Comparison of ENCODE assay signal across 19 cellular contexts in the genomic region with DNA sequence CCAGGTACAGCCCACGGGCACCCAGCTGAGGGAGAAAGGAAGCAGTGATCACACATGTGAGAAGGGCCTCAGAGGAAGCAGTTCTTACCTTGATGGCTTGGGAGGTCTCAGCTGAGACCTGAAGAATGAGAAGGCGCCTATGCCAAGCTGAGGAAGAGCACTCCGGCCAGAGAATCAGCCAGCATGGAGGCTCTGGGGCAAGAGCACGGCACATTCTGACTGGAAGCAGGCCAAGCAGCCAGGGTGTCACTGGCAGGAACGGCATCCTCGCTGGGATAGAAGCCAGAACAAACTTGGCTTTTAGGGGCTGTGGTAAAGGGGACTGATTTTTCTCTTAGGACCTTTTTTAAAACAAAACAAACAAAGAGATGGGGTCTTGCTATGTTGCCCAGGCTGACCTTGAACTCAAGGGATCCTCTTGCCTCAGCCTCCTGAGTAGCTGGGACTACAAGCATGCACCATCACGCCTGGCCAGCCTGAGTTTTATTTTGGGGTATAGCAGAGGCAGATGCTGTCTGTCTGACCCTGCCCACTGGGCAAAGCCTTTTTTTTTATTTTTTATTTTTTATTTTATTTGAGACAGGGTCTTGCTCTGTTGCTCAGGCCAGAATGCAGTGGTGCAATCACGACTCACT. TPM values are rescaled to one million over a fixed set of nuclear protein-coding genes. Genes with fewer than 3 reads are reported as not detected.
DNase-seq lines count a peak whose midpoint lies in the region; ATAC-seq and TF ChIP-seq lines count a peak whose summit lies in the region.
"Had no signal": no experiment of that assay in that cellular context is flagged by ENCODE, and none has a peak within 500 bp of the region (broad histone marks: within the 10 kb centered on the region; RNA-seq: fewer than 3 reads in every experiment).

No MANE protein-coding gene starts in this region.

- ATAC-seq in GM23338 = no peak
- ATAC-seq in HG03039 (IDR thresholded peaks at IDR 0.05; ENCODE audit: unreplicated experiment) = no peak
- ATAC-seq in GM21825 (IDR thresholded peaks at IDR 0.05; ENCODE audit: unreplicated experiment) = no peak
- no peak for ATAC-seq in HG03139 (IDR thresholded peaks at IDR 0.05; ENCODE audit: unreplicated experiment)
- ATAC-seq: CD8-positive, alpha-beta T cell; naive thymus-derived CD4-positive, alpha-beta T cell had no signal

- H3K27me3 Mint-ChIP-seq in GM23338 (ENCODE audit: insufficient read depth, low read depth, poor library complexity) = peaks cover 4% of the 10 kb centered on the region
- H3K27me3 Mint-ChIP-seq: activated CD4-positive, alpha-beta T cell treated with anti-CD3 and anti-CD28 coated beads, Interleukin-2, amount 10 ng/mL, durations not matched to agents 7 days and 5 days; naive thymus-derived CD4-positive, alpha-beta T cell had no signal

- no peaks in the 10 kb centered on the region for H3K27me3 ChIP-seq in GM23338 (ENCODE audit: insufficient read depth)

- H3K9me3 Mint-ChIP-seq in GM23338 = no peaks in the 10 kb centered on the region
- H3K9me3 Mint-ChIP-seq: activated CD4-positive, alpha-beta T cell treated with anti-CD3 and anti-CD28 coated beads, Interleukin-2, amount 10 ng/mL, durations not matched to agents 7 days and 5 days; CD8-positive, alpha-beta T cell; naive thymus-derived CD4-positive, alpha-beta T cell had no signal

- no peak overlapping the region for H3K4me2 ChIP-seq in GM23338

- peaks cover 25% of the 10 kb centered on the region for H3K36me3 ChIP-seq in GM23338 (ENCODE audit: insufficient read depth)

- peaks cover 6% of the 10 kb centered on the region; the same call in 1 of the 2 replicates for H4K20me1 ChIP-seq in GM23338 (replicated peaks; ENCODE audit: insufficient read depth)

- H3F3A ChIP-seq in GM23338 (replicated peaks; ENCODE audit: low read depth) = peaks cover 16% of the 10 kb centered on the region

- H3K4me1 Mint-ChIP-seq in GM23338 = peaks cover 23% of the 10 kb centered on the region
- H3K4me1 Mint-ChIP-seq: activated CD4-positive, alpha-beta T cell treated with anti-CD3 and anti-CD28 coated beads, Interleukin-2, amount 10 ng/mL, durations not matched to agents 7 days and 5 days; naive thymus-derived CD4-positive, alpha-beta T cell had no signal

- H3K4me1 ChIP-seq in GM23338 (ENCODE audit: insufficient read depth) = peaks cover 19% of the 10 kb centered on the region

- H3K27ac Mint-ChIP-seq in GM23338 = peak overlapping the region; percentile 90; the same call in 1 of the 2 replicates
- H3K27ac Mint-ChIP-seq: CD8-positive, alpha-beta T cell had no signal

- no peak overlapping the region for H2AFZ ChIP-seq in GM23338

- H3K79me2 ChIP-seq in GM23338 (replicated peaks; ENCODE audit: insufficient read depth) = no peaks in the 10 kb centered on the region

- no peak for TF ChIP-seq CTCF in GM23338 (conservative IDR thresholded peaks at IDR 0.05; ENCODE audit: low read depth in 2 of 2)
- no peak for TF ChIP-seq CTCF in fibroblast of pulmonary artery (IDR thresholded peaks at IDR 0.05; ENCODE audit: low read length, missing control alignments)

- no peak for DNase-seq in GM23338 (ENCODE audit: low spot score)
- DNase-seq in NCI-H446 treated with DMSO at 0.1 percent for 48 hours (lab: John Stamatoyannopoulos, UW) = peak; percentile 72
- peak; percentile 15 for DNase-seq in fibroblast of pulmonary artery (ENCODE audit: low read depth)
- DNase-seq in pons (ENCODE audit: low spot score) = peak; percentile 25
- DNase-seq in 8988T = no peak
- DNase-seq: activated CD4-positive, alpha-beta T cell treated with anti-CD3 and anti-CD28 coated beads, Interleukin-2, amount 10 ng/mL, durations not matched to agents 7 days and 5 days; activated gamma-delta T cell; CD8-positive, alpha-beta T cell; Karpas-422; naive thymus-derived CD4-positive, alpha-beta T cell; NCI-H2171; small intestine; T-helper 2 cell had no signal

- H3K27ac ChIP-seq in GM23338 (ENCODE audit: low read depth) = peak overlapping the region; percentile 75

- no peak overlapping the region for H3K4me3 ChIP-seq in GM23338
- H3K4me3 ChIP-seq in fibroblast of pulmonary artery (replicated peaks; ENCODE audit: low read depth, low read length) = no peak overlapping the region

- no peaks in the 10 kb centered on the region for H3K9me2 ChIP-seq in GM23338 (ENCODE audit: insufficient read depth)

- H3K36me3 Mint-ChIP-seq in GM23338 (ENCODE audit: low read depth) = peaks cover 55% of the 10 kb centered on the region

- H3K4me3 Mint-ChIP-seq in GM23338 = no peak overlapping the region
- H3K4me3 Mint-ChIP-seq: activated CD4-positive, alpha-beta T cell treated with anti-CD3 and anti-CD28 coated beads, Interleukin-2, amount 10 ng/mL, durations not matched to agents 7 days and 5 days; CD8-positive, alpha-beta T cell; naive thymus-derived CD4-positive, alpha-beta T cell had no signal

TF ChIP-seq in GM23338, 12 proteins besides CTCF, POLR2A, EP300 and RAD21 (continues in another document):
- no peak for TF ChIP-seq CREB1 (CRISPR knock-in tag; IDR thresholded peaks at IDR 0.05; ENCODE audit: low read depth)
- no peak for TF ChIP-seq STAT1 (IDR thresholded peaks at IDR 0.05; ENCODE audit: unreplicated experiment)
- TF ChIP-seq EZH2phosphoT487 (IDR thresholded peaks at IDR 0.05; ENCODE audit: unreplicated experiment) = no peak
- TF ChIP-seq NANOG (IDR thresholded peaks at IDR 0.05; ENCODE audit: borderline replicate concordance) = no peak
- no peak for TF ChIP-seq POLR2AphosphoS5 (IDR thresholded peaks at IDR 0.05; ENCODE audit: low read depth)
- TF ChIP-seq EZH2 (IDR thresholded peaks at IDR 0.05; ENCODE audit: low read depth, unreplicated experiment) = no peak
- TF ChIP-seq, protein P1, sequence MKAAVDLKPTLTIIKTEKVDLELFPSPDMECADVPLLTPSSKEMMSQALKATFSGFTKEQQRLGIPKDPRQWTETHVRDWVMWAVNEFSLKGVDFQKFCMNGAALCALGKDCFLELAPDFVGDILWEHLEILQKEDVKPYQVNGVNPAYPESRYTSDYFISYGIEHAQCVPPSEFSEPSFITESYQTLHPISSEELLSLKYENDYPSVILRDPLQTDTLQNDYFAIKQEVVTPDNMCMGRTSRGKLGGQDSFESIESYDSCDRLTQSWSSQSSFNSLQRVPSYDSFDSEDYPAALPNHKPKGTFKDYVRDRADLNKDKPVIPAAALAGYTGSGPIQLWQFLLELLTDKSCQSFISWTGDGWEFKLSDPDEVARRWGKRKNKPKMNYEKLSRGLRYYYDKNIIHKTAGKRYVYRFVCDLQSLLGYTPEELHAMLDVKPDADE (IDR thresholded peaks at IDR 0.05) = no peak

RNA-seq across cellular contexts. Expression of a gene that starts 17.6 kb away (rescaled TPM):
- total RNA-seq in GM23338 (2014; rRNA removed; shearing (Covaris generic)) = not detected in 2 replicates
- polyA plus RNA-seq in GM23338 (2016; fragmentation: Nextera tagmentation; extraction: Ambion mirVana) = 0.40 TPM in 1 of 2 replicates, not detected in the other
- total RNA-seq: activated CD4-positive, alpha-beta T cell treated with anti-CD3 and anti-CD28 coated beads, Interleukin-2, amount 10 ng/mL, durations not matched to agents 7 days and 5 days; CD8-positive, alpha-beta T cell; fibroblast of villous mesenchyme; naive thymus-derived CD4-positive, alpha-beta T cell; temporal lobe had no signal
- polyA plus RNA-seq: keratinocyte; naive thymus-derived CD4-positive, alpha-beta T cell; small intestine had no signal

RNA-seq across cellular contexts. Expression of a gene that starts 45.4 kb away (rescaled TPM):
- total RNA-seq in GM23338 (2014; rRNA removed; shearing (Covaris generic)) = 28.4 and 31.7 TPM in 2 replicates
- polyA plus RNA-seq in GM23338 (2016; fragmentation: Nextera tagmentation; extraction: Ambion mirVana) = 44.2 and 48.1 TPM in 2 replicates

Comparison
In these comparisons a context has a peak if more than half of its experiments do, and no peak if none do; other contexts are left out.
1. DNase-seq: peak in NCI-H446 treated with DMSO at 0.1 percent for 48 hours (single experiment), fibroblast of pulmonary artery (single experiment) and pons (single experiment); none in GM23338 (single experiment) and 8988T (single experiment).